Comparison of ENCODE assay signal across 23 cellular contexts in genomic region chr2:56681659-56682396, GRCh38.
DNase-seq lines count a peak whose midpoint lies in the region; ATAC-seq and TF ChIP-seq lines count a peak whose summit lies in the region.
"Had no signal": no experiment of that assay in that cellular context is flagged by ENCODE, and none has a peak within 500 bp of the region (broad histone marks: within the 10 kb centered on the region; RNA-seq: fewer than 3 reads in every experiment).

No MANE protein-coding gene starts in this region.

- no peaks in the 10 kb centered on the region for H3K36me3 Mint-ChIP-seq in chondrocyte (ENCODE audit: low read depth)
- H3K36me3 Mint-ChIP-seq: IgD-negative memory B cell had no signal

- H2BK15ac ChIP-seq in mesenchymal stem cell (ENCODE audit: low read depth, poor library complexity, severe bottlenecking), result no peak overlapping the region

- H2BK120ac ChIP-seq in mesenchymal stem cell (ENCODE audit: low read depth, low read length), result no peak overlapping the region

- peak overlapping the region; percentile 81 for H3K27ac Mint-ChIP-seq in chondrocyte (ENCODE audit: unreplicated experiment)
- H3K27ac Mint-ChIP-seq: activated B cell treated with CpG ODN at 0.5 μM for 24 hours; IgD-negative memory B cell; T-helper 2 cell treated with Interferon-gamma antibody and Interleukin-4, amounts not matched to agents 5 μg/mL and 100 μg/mL, for 36 hours had no signal

- H2BK12ac ChIP-seq in mesenchymal stem cell (ENCODE audit: low read length in 2 of 2), result no peak overlapping the region

- no peaks in the 10 kb centered on the region for H3K79me1 ChIP-seq in mesenchymal stem cell (replicated peaks; ENCODE audit: low read length, poor library complexity, severe bottlenecking)

- H3K9me3 Mint-ChIP-seq in chondrocyte (ENCODE audit: low read depth), result peaks cover 4% of the 10 kb centered on the region

- H3K9me3 ChIP-seq in mesenchymal stem cell (ENCODE audit: control insufficient read depth, low read length) (no peaks in the 10 kb centered on the region), upper lobe of left lung (no peaks in the 10 kb centered on the region)
- H3K9me3 ChIP-seq: adrenal gland, heart right ventricle had no signal

- no peak for TF ChIP-seq EP300 in upper lobe of left lung (IDR thresholded peaks at IDR 0.05)

- TF ChIP-seq CTCF in chondrocyte (IDR thresholded peaks at IDR 0.05) (no peak), upper lobe of left lung (IDR thresholded peaks at IDR 0.05) (no peak)

- H3K27me3 ChIP-seq in mesenchymal stem cell (ENCODE audit: control insufficient read depth in 1 of 2, insufficient read depth in 1 of 2, low read length in 2 of 2), result no peaks in the 10 kb centered on the region
- H3K27me3 ChIP-seq in upper lobe of left lung, result no peaks in the 10 kb centered on the region
- H3K27me3 ChIP-seq: adrenal gland, heart right ventricle, spleen, stomach had no signal

- H3K36me3 ChIP-seq in mesenchymal stem cell (ENCODE audit: control insufficient read depth in 1 of 2, insufficient read depth in 2 of 2, low read depth in 1 of 2, low read length in 2 of 2), result no peaks in the 10 kb centered on the region
- H3K36me3 ChIP-seq in upper lobe of left lung, result no peaks in the 10 kb centered on the region
- H3K36me3 ChIP-seq: adrenal gland, heart right ventricle, spleen, stomach had no signal

- H2AFZ ChIP-seq in mesenchymal stem cell (ENCODE audit: low read depth, low read length), result no peak overlapping the region
- H2AFZ ChIP-seq: PC-9 had no signal

- H3K4me3 ChIP-seq in mesenchymal stem cell (ENCODE audit: insufficient read depth in 1 of 2, low read depth in 1 of 2, low read length in 2 of 2) (no peak overlapping the region), upper lobe of left lung (no peak overlapping the region)
- H3K4me3 ChIP-seq: adrenal gland, heart right ventricle, lung, PC-9, spleen, stomach had no signal

- H4K8ac ChIP-seq in mesenchymal stem cell (ENCODE audit: low read length), result no peak overlapping the region

- no peak overlapping the region for H3K4me3 Mint-ChIP-seq in chondrocyte (ENCODE audit: unreplicated experiment)
- H3K4me3 Mint-ChIP-seq: activated B cell treated with CpG ODN at 0.5 μM for 24 hours; IgD-negative memory B cell; T-helper 2 cell treated with Interferon-gamma antibody and Interleukin-4, amounts not matched to agents 5 μg/mL and 100 μg/mL, for 36 hours had no signal

- no peaks in the 10 kb centered on the region for H3K27me3 Mint-ChIP-seq in chondrocyte (ENCODE audit: low read depth)
- H3K27me3 Mint-ChIP-seq: activated B cell treated with CpG ODN at 0.5 μM for 24 hours, IgD-negative memory B cell had no signal

- no peak overlapping the region for H3K23ac ChIP-seq in mesenchymal stem cell (ENCODE audit: low read length in 2 of 2)

- H3K4me1 Mint-ChIP-seq in chondrocyte (ENCODE audit: low read depth), result peaks cover 34% of the 10 kb centered on the region
- H3K4me1 Mint-ChIP-seq: activated B cell treated with CpG ODN at 0.5 μM for 24 hours, IgD-negative memory B cell had no signal

- no peak overlapping the region for H2BK5ac ChIP-seq in mesenchymal stem cell (ENCODE audit: low read depth, low read length, poor library complexity, severe bottlenecking)

- intact Hi-C loops in posterior vena cava (cut with DNase I), result no loop called here

- WGBS in mesenchymal stem cell, result 20% methylated on average over 1 of the region's 5 CpGs
- 36 to 44% methylated on average over 5 of the region's 5 CpGs for WGBS in upper lobe of left lung, 2 donors

- H3K4ac ChIP-seq in mesenchymal stem cell (ENCODE audit: low read depth in 1 of 2, low read length in 2 of 2), result no peak overlapping the region

- no peak overlapping the region for H2AK5ac ChIP-seq in mesenchymal stem cell (ENCODE audit: low read length, severe bottlenecking)

- no peak overlapping the region for H3K14ac ChIP-seq in mesenchymal stem cell (ENCODE audit: low read length in 2 of 2)

- H3K27ac ChIP-seq in mesenchymal stem cell (ENCODE audit: low read length, poor library complexity, severe bottlenecking) (no peak overlapping the region), upper lobe of left lung (no peak overlapping the region)
- H3K27ac ChIP-seq: adrenal gland, heart right ventricle, PC-9, spleen, stomach had no signal

- H3K4me1 ChIP-seq in mesenchymal stem cell (ENCODE audit: control insufficient read depth, insufficient read depth, low read depth, low read length) (no peaks in the 10 kb centered on the region), upper lobe of left lung (no peaks in the 10 kb centered on the region)
- H3K4me1 ChIP-seq: adrenal gland, spleen, stomach had no signal

- no peak overlapping the region for H4K91ac ChIP-seq in mesenchymal stem cell (ENCODE audit: low read length)

- TF ChIP-seq POLR2A in upper lobe of left lung (IDR thresholded peaks at IDR 0.05), result no peak

- H3K4me2 ChIP-seq in mesenchymal stem cell (ENCODE audit: low read length, poor library complexity, severe bottlenecking), result no peak overlapping the region
- H3K4me2 ChIP-seq: PC-9 had no signal

- no peak overlapping the region for H3K18ac ChIP-seq in mesenchymal stem cell (ENCODE audit: low read depth in 1 of 2, low read length in 2 of 2)

- no peak for ATAC-seq in upper lobe of left lung (ENCODE audit: low FRiP score in 2 of 2)
- ATAC-seq: heart right ventricle had no signal

- no peak overlapping the region for H3K9ac ChIP-seq in mesenchymal stem cell (ENCODE audit: low read length)

- peak; percentile 61 for DNase-seq in ELR (ENCODE audit: low read depth)
- peak; percentile 72 for DNase-seq in NCI-H226
- no peak for DNase-seq in chondrocyte (ENCODE audit: low spot score)
- peak; percentile 47 for DNase-seq in mesenchymal stem cell
- no peak for DNase-seq in posterior vena cava (ENCODE audit: low spot score)
- DNase-seq in T1000 (lab: John Stamatoyannopoulos, UW), result no peak
- no peak for DNase-seq in NCI-H774 (lab: John Stamatoyannopoulos, UW)
- no peak for DNase-seq in upper lobe of left lung
- DNase-seq: activated B cell treated with CpG ODN at 0.5 μM for 24 hours; activated CD4-positive, alpha-beta T cell treated with anti-CD3 and anti-CD28 coated beads, Interleukin-2, amount 50 U/mL, for 48 hours; activated effector memory CD4-positive, alpha-beta T cell treated with Interleukin-2 at 50 U/mL for 16 hours; adrenal gland; central memory CD4-positive, alpha-beta T cell; erythroblast; heart right ventricle; MM.1S; PC-9; spleen; stimulated activated CD4-positive, alpha-beta T cell treated with anti-CD3 and anti-CD28 coated beads, Interleukin-4, amount 100 ng/mL, for 4 hours; stomach had no signal

Comparison
In these comparisons a context has a peak if more than half of its experiments do, and no peak if none do; other contexts are left out.
1. DNase-seq: peak in ELR (single experiment), NCI-H226 (single experiment) and mesenchymal stem cell (single experiment); none in chondrocyte (single experiment), posterior vena cava (single experiment), T1000 (single experiment), NCI-H774 (single experiment) and upper lobe of left lung (0 of 2).